ENCODE assay signal across 30 cellular contexts in genomic region chr2:132642415-132642814, GRCh38. TPM values are rescaled to one million over a fixed set of nuclear protein-coding genes. Genes with fewer than 3 reads are reported as not detected.
"Had no signal": no experiment of that assay in that cellular context is flagged by ENCODE, and none has a peak within 500 bp of the region (broad histone marks: within the 10 kb centered on the region; RNA-seq: fewer than 3 reads in every experiment).

No MANE protein-coding gene starts in this region.

- H3K4me2 ChIP-seq: SK-N-SH had no signal

- H3K4me1 Mint-ChIP-seq: activated CD4-positive, alpha-beta T cell treated with anti-CD3 and anti-CD28 coated beads, Interleukin-2, amount 10 ng/mL, durations not matched to agents 24 days and 14 days had no signal

- H3K9ac ChIP-seq: SK-N-SH had no signal

- H3K36me3 ChIP-seq: adrenal gland, breast epithelium had no signal

- H3K4me3 Mint-ChIP-seq: activated CD4-positive, alpha-beta T cell treated with anti-CD3 and anti-CD28 coated beads, Interleukin-2, amount 10 ng/mL, durations not matched to agents 24 days and 14 days; activated CD8-positive, alpha-beta T cell treated with anti-CD3 and anti-CD28 coated beads for 36 hours; activated naive CD4-positive, alpha-beta T cell treated with anti-CD3 and anti-CD28 coated beads for 36 hours; T-helper 1 cell treated with Interleukin-12 subunit alpha and Interleukin-12 subunit beta and Interleukin-4 antibody, amounts not matched to agents 30 μg/mL and 1 μg/mL, for 36 hours; T-helper 2 cell treated with Interferon-gamma antibody and Interleukin-4, amounts not matched to agents 5 μg/mL and 100 μg/mL, for 36 hours had no signal

- H3K36me3 Mint-ChIP-seq: activated naive CD4-positive, alpha-beta T cell treated with anti-CD3 and anti-CD28 coated beads, Interleukin-2, amount 50 U/mL, for 72 hours had no signal

- H3K9me2 ChIP-seq: SK-N-SH had no signal

- H3K9me3 ChIP-seq: adrenal gland, body of pancreas, breast epithelium, SJSA1, SK-N-SH had no signal

- H3K27me3 ChIP-seq: adrenal gland, body of pancreas, breast epithelium, SJSA1 had no signal

- H3K27ac Mint-ChIP-seq: activated CD4-positive, alpha-beta T cell treated with anti-CD3 and anti-CD28 coated beads, Interleukin-2, amount 10 ng/mL, durations not matched to agents 24 days and 14 days; activated CD8-positive, alpha-beta T cell treated with anti-CD3 and anti-CD28 coated beads for 36 hours; activated naive CD4-positive, alpha-beta T cell treated with anti-CD3 and anti-CD28 coated beads for 36 hours; activated naive CD4-positive, alpha-beta T cell treated with anti-CD3 and anti-CD28 coated beads, Interleukin-2, amount 50 U/mL, for 72 hours; activated T-helper 2 cell treated with anti-CD3 and anti-CD28 coated beads, Interferon-gamma antibody, Interleukin-2, Interleukin-4, amounts not matched to agents 10 μg/mL and 5 μg/mL and 100 μg/mL, durations not matched to agents 14 hours and 24 hours and 36 hours; T-helper 1 cell treated with Interleukin-12 subunit alpha and Interleukin-12 subunit beta and Interleukin-4 antibody, amounts not matched to agents 30 μg/mL and 1 μg/mL, for 36 hours; T-helper 2 cell treated with Interferon-gamma antibody and Interleukin-4, amounts not matched to agents 5 μg/mL and 100 μg/mL, for 36 hours had no signal

- H3K9me3 Mint-ChIP-seq: activated CD4-positive, alpha-beta T cell treated with anti-CD3 and anti-CD28 coated beads, Interleukin-2, amount 10 ng/mL, durations not matched to agents 24 days and 14 days; activated CD8-positive, alpha-beta T cell treated with anti-CD3 and anti-CD28 coated beads for 36 hours; activated naive CD4-positive, alpha-beta T cell treated with anti-CD3 and anti-CD28 coated beads for 36 hours; activated naive CD4-positive, alpha-beta T cell treated with anti-CD3 and anti-CD28 coated beads, Interleukin-2, amount 50 U/mL, for 72 hours; activated T-helper 2 cell treated with anti-CD3 and anti-CD28 coated beads, Interferon-gamma antibody, Interleukin-2, Interleukin-4, amounts not matched to agents 10 μg/mL and 5 μg/mL and 100 μg/mL, durations not matched to agents 14 hours and 24 hours and 36 hours; T-helper 1 cell treated with Interleukin-12 subunit alpha and Interleukin-12 subunit beta and Interleukin-4 antibody, amounts not matched to agents 30 μg/mL and 1 μg/mL, for 36 hours; T-helper 2 cell treated with Interferon-gamma antibody and Interleukin-4, amounts not matched to agents 5 μg/mL and 100 μg/mL, for 36 hours had no signal

- H3K4me3 ChIP-seq: adrenal gland, body of pancreas, breast epithelium, SJSA1 had no signal

- H3K27me3 Mint-ChIP-seq: activated CD4-positive, alpha-beta T cell treated with anti-CD3 and anti-CD28 coated beads, Interleukin-2, amount 10 ng/mL, durations not matched to agents 24 days and 14 days; activated CD8-positive, alpha-beta T cell treated with anti-CD3 and anti-CD28 coated beads for 36 hours had no signal

- DNase-seq: activated CD4-positive, alpha-beta T cell treated with anti-CD3 and anti-CD28 coated beads, Interleukin-2, amount 10 ng/mL, durations not matched to agents 24 days and 14 days; activated CD4-positive, alpha-beta T cell treated with anti-CD3 and anti-CD28 coated beads, Interleukin-2, amount 50 U/mL, for 4 hours; activated CD8-positive, alpha-beta T cell treated with anti-CD3 and anti-CD28 coated beads for 36 hours; activated gamma-delta T cell; activated naive CD4-positive, alpha-beta T cell treated with anti-CD3 and anti-CD28 coated beads for 36 hours; activated T-cell treated with anti-CD3 and anti-CD28 coated beads, Interleukin-2, amount 50 U/mL, for 1 hour; adrenal gland; body of pancreas; cerebellar nuclear complex; KG1; MM.1S; NCI-H1092; NCI-H1436 treated with DMSO at 0.1 percent for 48 hours; NCI-H1694 treated with DMSO at 0.1 percent for 48 hours; NCI-H2029; NCI-H345; NCI-H510A; NCI-H526; NCI-H748 treated with DMSO at 0.1 percent for 48 hours; NK-92 treated with Interleukin-12 subunit alpha and Interleukin-12 subunit beta, amount 100 ng/mL, for 24 hours; SHP77 treated with DMSO at 0.1 percent for 48 hours; SK-N-SH had no signal

- H3K4me1 ChIP-seq: adrenal gland, body of pancreas, breast epithelium had no signal

- H3K27ac ChIP-seq: adrenal gland, body of pancreas, breast epithelium, SJSA1 had no signal

- ATAC-seq: activated CD8-positive, alpha-beta T cell treated with anti-CD3 and anti-CD28 coated beads for 36 hours; activated naive CD4-positive, alpha-beta T cell treated with anti-CD3 and anti-CD28 coated beads, Interleukin-2, amount 50 U/mL, for 72 hours; body of pancreas; Panc1 had no signal

RNA-seq across cellular contexts. Expression of gene LYPD1, which starts 27.6 kb away (rescaled TPM):
- total RNA-seq: activated CD4-positive, alpha-beta T cell treated with anti-CD3 and anti-CD28 coated beads, Interleukin-2, amount 10 ng/mL, durations not matched to agents 24 days and 14 days; activated CD8-positive, alpha-beta memory T cell treated with anti-CD3 and anti-CD28 coated beads for 36 hours; activated CD8-positive, alpha-beta T cell treated with anti-CD3 and anti-CD28 coated beads for 36 hours; activated naive CD4-positive, alpha-beta T cell treated with anti-CD3 and anti-CD28 coated beads for 36 hours; activated naive CD4-positive, alpha-beta T cell treated with anti-CD3 and anti-CD28 coated beads, Interleukin-2, amount 50 U/mL, for 72 hours; activated T-helper 2 cell treated with anti-CD3 and anti-CD28 coated beads, Interferon-gamma antibody, Interleukin-2, Interleukin-4, amounts not matched to agents 10 μg/mL and 5 μg/mL and 100 μg/mL, durations not matched to agents 14 hours and 24 hours and 36 hours had no signal
